1 cellular context compared by ENCODE assay signal in the genomic region with DNA sequence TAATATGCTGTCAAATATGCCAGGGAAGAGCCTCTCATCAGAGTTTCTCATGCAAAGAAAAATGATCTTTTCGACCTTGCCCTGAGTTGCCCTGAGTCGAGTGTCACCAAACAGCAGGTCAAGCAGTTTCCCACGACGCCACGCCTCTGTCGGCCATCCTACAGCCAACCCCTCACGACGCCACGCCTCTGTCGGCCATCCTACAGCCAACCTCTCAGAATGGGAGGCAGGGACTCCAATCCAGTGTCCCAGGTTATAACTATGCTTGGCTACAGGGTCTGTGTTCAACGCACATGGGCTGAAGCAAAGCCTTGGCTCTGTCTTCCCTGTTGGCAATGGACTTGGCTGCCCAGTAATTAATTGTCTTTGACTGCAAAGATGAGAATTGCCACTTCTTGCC.
TF ChIP-seq lines count a peak whose summit lies in the region.

No MANE protein-coding gene starts in this region.

TF ChIP-seq in H1, 55 proteins besides CTCF, POLR2A, EP300 and RAD21 (continued from another document):
- no peak for TF ChIP-seq SP2 (IDR thresholded peaks at IDR 0.05; ENCODE audit: low read length)
- no peak for TF ChIP-seq NANOG (IDR thresholded peaks at IDR 0.05; ENCODE audit: insufficient read depth, low read depth, low read length, poor library complexity, severe bottlenecking)
- TF ChIP-seq TCF12 (IDR thresholded peaks at IDR 0.05; ENCODE audit: low read depth, low read length) = no peak
- no peak for TF ChIP-seq POLR2AphosphoS5 (IDR thresholded peaks at IDR 0.05; ENCODE audit: low read depth, low read length)
- TF ChIP-seq TAF7 (optimal IDR thresholded peaks at IDR 0.05; ENCODE audit: borderline replicate concordance, low read depth, low read length) = no peak
